In the genomic region with DNA sequence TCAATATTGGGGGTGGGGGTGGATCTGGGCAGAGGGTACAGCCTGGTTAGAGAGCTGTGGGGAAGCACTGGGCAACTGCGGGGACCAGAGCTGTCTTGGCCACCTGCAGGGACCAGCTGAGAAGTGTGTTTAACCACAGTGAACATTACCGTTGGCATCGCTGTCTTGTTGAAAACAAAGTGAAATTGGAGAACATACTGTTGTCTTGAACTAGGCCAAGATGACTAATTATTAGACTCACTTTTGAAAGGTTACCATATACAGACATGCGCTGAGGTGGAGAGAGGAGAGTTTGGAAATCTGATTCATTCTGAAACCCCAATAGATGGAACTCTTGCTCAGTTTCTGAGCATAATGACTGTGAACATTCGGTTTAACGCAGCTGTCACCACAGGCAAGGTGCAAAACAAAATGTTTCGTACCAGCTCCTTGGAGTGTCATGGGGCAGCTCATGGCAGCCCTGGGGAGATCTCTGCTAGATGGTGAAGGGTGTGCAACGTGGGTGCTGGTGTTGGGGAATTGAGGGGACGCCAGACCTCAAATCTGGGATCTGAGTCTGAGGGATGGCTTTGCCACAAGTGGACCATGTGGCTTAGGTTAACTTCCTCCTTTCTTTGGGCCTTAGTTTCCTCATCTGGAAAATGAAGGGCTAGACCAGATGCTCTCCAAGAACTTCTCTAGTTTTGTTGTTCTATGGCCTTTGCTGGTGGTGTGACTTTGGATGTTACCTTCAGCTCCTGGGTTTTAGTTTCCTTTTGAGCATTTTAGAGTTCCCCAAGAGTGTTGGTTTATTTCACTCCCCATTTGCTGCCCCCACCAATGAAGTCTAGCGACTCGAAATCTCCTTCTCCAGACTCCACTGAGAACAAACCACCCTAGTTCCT, we compare ENCODE assay signal across 8 cellular contexts. TPM values are rescaled to one million over a fixed set of nuclear protein-coding genes. Genes with fewer than 3 reads are reported as not detected.
DNase-seq lines count a peak whose midpoint lies in the region; ATAC-seq and TF ChIP-seq lines count a peak whose summit lies in the region.

No MANE protein-coding gene starts in this region.

- peak overlapping the region in 2 of 10 donors; percentile 3 to 15 for H3K4me3 Mint-ChIP-seq in naive thymus-derived CD8-positive, alpha-beta T cell

- peak overlapping the region; percentile 100 for H2BK15ac ChIP-seq in IMR-90 (ENCODE audit: low read depth, low read length)

- 0 out of 2 replicates have a peak overlapping the region, but pooled peaks have one; percentile 10 for H3K9ac ChIP-seq in IMR-90 (ENCODE audit: low read depth, low read length)

- H2AK5ac ChIP-seq in IMR-90 (ENCODE audit: low read depth, low read length), result peak overlapping the region; percentile 99

- H3K14ac ChIP-seq in IMR-90 (replicated peaks; ENCODE audit: low read depth, low read length), result peak overlapping the region; percentile 96

- H2BK120ac ChIP-seq in IMR-90 (ENCODE audit: low read depth, low read length), result peak overlapping the region; percentile 96

- dilution Hi-C loops in IMR-90 (cut with HindIII; ENCODE audit: low sequenced_read_pairs, unreplicated experiment), result no loop called here

- H3K27me3 Mint-ChIP-seq in naive thymus-derived CD8-positive, alpha-beta T cell, result peaks cover 0 to 21% (median 10%) of the 10 kb centered on the region in 5 donors

- peak overlapping the region; percentile 98 for H4K91ac ChIP-seq in IMR-90 (ENCODE audit: insufficient read depth, low read depth, low read length)

- peak overlapping the region; percentile 98 for H2BK20ac ChIP-seq in IMR-90 (ENCODE audit: low read depth, low read length)

- H3K36me3 ChIP-seq in IMR-90 (ENCODE audit: control insufficient read depth, insufficient read depth, low read length) (no peaks in the 10 kb centered on the region), heart left ventricle (no peaks in the 10 kb centered on the region)

- H3K9me3 ChIP-seq in IMR-90 (ENCODE audit: control insufficient read depth, insufficient read depth, low read length) (no peaks in the 10 kb centered on the region), heart left ventricle (no peaks in the 10 kb centered on the region)

- H3K4ac ChIP-seq in IMR-90 (ENCODE audit: low read depth, low read length), result peak overlapping the region; percentile 99

- CTCF ChIA-PET in IMR-90 (lab: Yijun Ruan, JAX), result interaction anchor here (0.6 to 3.7 kb wide), 7 partner anchors 13 to 330 kb away, joined by 3 to 21 read pairs (median 4); no protein-coding TSS in a partner anchor

- H4K8ac ChIP-seq in IMR-90 (ENCODE audit: low read depth in 2 of 2, low read length in 2 of 2), result peak overlapping the region; percentile 51 to 97

- peak; percentile 71 for ATAC-seq in GM21528 (IDR thresholded peaks at IDR 0.05; ENCODE audit: low FRiP score, unreplicated experiment)
- ATAC-seq in IMR-90 (ENCODE audit: low read depth), result peak; percentile 63
- peak in 1 of 2 donors; percentile 18 for ATAC-seq in naive thymus-derived CD8-positive, alpha-beta T cell
- ATAC-seq in heart left ventricle, result no peak

- H3K4me3 ChIP-seq in GM12865 (ENCODE audit: low read depth, low read length) (peak overlapping the region; percentile 18), IMR-90 (ENCODE audit: insufficient read depth, low read depth, low read length) (no peak overlapping the region), heart left ventricle (no peak overlapping the region)

- H3K4me2 ChIP-seq in IMR-90 (ENCODE audit: low read depth, low read length), result peak overlapping the region; percentile 37

- no peaks in the 10 kb centered on the region for H3K36me3 Mint-ChIP-seq in naive thymus-derived CD8-positive, alpha-beta T cell

- H2AFZ ChIP-seq in IMR-90 (replicated peaks; ENCODE audit: low read length, poor library complexity), result peak overlapping the region; percentile 75

- H2BK5ac ChIP-seq in IMR-90 (ENCODE audit: low read depth, low read length, poor library complexity, severe bottlenecking), result peak overlapping the region; percentile 93

- in situ Hi-C loops in IMR-90 (cut with MboI; ENCODE audit: low sequenced_read_pairs), result loop anchor here (5.0 to 10.0 kb wide), 2 partner anchors 163 to 331 kb away; a partner anchor contains a TSS

- TF ChIP-seq CTCF in GM12865 (IDR thresholded peaks at IDR 0.05; ENCODE audit: insufficient read depth, low read depth, low read length, missing control alignments) (peak; percentile 1), IMR-90 (conservative IDR thresholded peaks at IDR 0.05; ENCODE audit: low read depth, low read length) (peak; percentile 29; the same call in 1 of the 2 replicates), heart left ventricle (IDR thresholded peaks at IDR 0.05) (no peak)

- intact Hi-C loops in IMR-90 (cut with micrococcal nuclease), result loop anchor here (2.0 to 5.0 kb wide), 2 partner anchors 91 to 166 kb away; no protein-coding TSS in a partner anchor
- intact Hi-C loops in heart left ventricle (cut with DNase I), result loop anchor here in 5 of 10 donors (2.0 to 10.0 kb wide), 6 partner anchors 81 to 443 kb away; no protein-coding TSS in a partner anchor

- no CpG with 5 or more reads among the region's 11 CpGs for WGBS in IMR-90 (ENCODE audit: extremely low coverage in 2 of 2, insufficient read length in 1 of 2), 2 experiments
- 76 to 82% (median 79%) methylated on average over 11 of the region's 11 CpGs for WGBS in heart left ventricle, 4 donors

- H3K27ac Mint-ChIP-seq in naive thymus-derived CD8-positive, alpha-beta T cell, result peak overlapping the region in 6 of 10 donors; percentile 25 to 68 (median 46)

- TF ChIP-seq POLR2A in IMR-90 (IDR thresholded peaks at IDR 0.05; ENCODE audit: low read depth, low read length) (no peak), heart left ventricle (IDR thresholded peaks at IDR 0.05) (no peak)

- H3K9me1 ChIP-seq in IMR-90 (ENCODE audit: insufficient read depth, low read length), result peaks cover 26% of the 10 kb centered on the region

- peaks cover 0 to 5% of the 10 kb centered on the region in 2 experiments; a peak in 1 of 4 replicates for H3K79me1 ChIP-seq in IMR-90 (ENCODE audit: low read depth in 1 of 2, low read length in 2 of 2)

- H3K4me1 Mint-ChIP-seq in naive thymus-derived CD8-positive, alpha-beta T cell, result peaks cover 16 to 39% (median 20%) of the 10 kb centered on the region in 4 donors

- H3K27ac ChIP-seq in IMR-90 (ENCODE audit: insufficient read depth, low read length), result peak overlapping the region; percentile 66; the same call in 1 of the 2 replicates
- H3K27ac ChIP-seq in heart left ventricle, result no peak overlapping the region

- H3K18ac ChIP-seq in IMR-90 (ENCODE audit: low read depth, low read length), result peak overlapping the region; percentile 69; the same call in 1 of the 2 replicates

- TF ChIP-seq RAD21 in IMR-90 (IDR thresholded peaks at IDR 0.05; ENCODE audit: low read length), result peak; percentile 41

- H3K27me3 ChIP-seq in IMR-90 (ENCODE audit: control insufficient read depth, insufficient read depth, low read length) (no peaks in the 10 kb centered on the region), heart left ventricle (peaks cover 0 to 40% (median 0%) of the 10 kb centered on the region in 9 donors)

- peak overlapping the region; percentile 65 for H3K56ac ChIP-seq in IMR-90 (ENCODE audit: extremely low read depth, insufficient read depth, low read length)

- BruUV-seq in IMR-90 (replicated peaks; lab: Mats Ljungman, UMichigan), result no TSS peak

- H4K5ac ChIP-seq in IMR-90 (ENCODE audit: low read depth, low read length), result peak overlapping the region; percentile 42; the same call in 1 of the 2 replicates

- H3K9me3 Mint-ChIP-seq in naive thymus-derived CD8-positive, alpha-beta T cell, result no peaks in the 10 kb centered on the region

- no peaks in the 10 kb centered on the region for H4K20me1 ChIP-seq in IMR-90 (ENCODE audit: insufficient read depth, low read length)

- peak overlapping the region; percentile 86 for H2AK9ac ChIP-seq in IMR-90 (replicated peaks; ENCODE audit: low read depth, low read length, poor library complexity)

- DNase-seq in GM12865 (ENCODE audit: low read depth), result peak; percentile 97
- DNase-seq in IMR-90, result peak; percentile 92
- peak; percentile 79 for DNase-seq in activated CD8-positive, alpha-beta memory T cell treated with anti-CD3 and anti-CD28 coated beads, Interleukin-2, amount 50 U/mL, for 48 hours
- DNase-seq in naive thymus-derived CD8-positive, alpha-beta T cell, result no peak
- DNase-seq in superior temporal gyrus (ENCODE audit: extremely low spot score), result no peak
- no peak for DNase-seq in medulla oblongata (ENCODE audit: extremely low spot score)
- DNase-seq in heart left ventricle, result no peak

- H3K4me1 ChIP-seq in IMR-90 (ENCODE audit: control insufficient read depth, insufficient read depth, low read length) (peaks cover 19% of the 10 kb centered on the region), heart left ventricle (peaks cover 0 to 29% (median 0%) of the 10 kb centered on the region in 12 donors)

- peak overlapping the region; percentile 61 for H3K23ac ChIP-seq in IMR-90 (ENCODE audit: low read depth, low read length)

- POLR2A ChIA-PET in IMR-90 (lab: Charles Lee; ENCODE audit: unreplicated experiment), result interaction anchor here (0.6 kb wide), 2 partner anchors 47 to 329 kb away, joined by 3 to 6 read pairs; no protein-coding TSS in a partner anchor
- POLR2A ChIA-PET in naive thymus-derived CD8-positive, alpha-beta T cell (lab: Charles Lee), result no interaction called here

TF ChIP-seq in IMR-90, 13 proteins besides CTCF, POLR2A, EP300 and RAD21:
- TF ChIP-seq CEBPB (IDR thresholded peaks at IDR 0.05; ENCODE audit: low read depth, low read length) (peak; percentile 19; the same call in 1 of the 2 replicates), RCOR1 (IDR thresholded peaks at IDR 0.05; ENCODE audit: insufficient replicate concordance, low read length) (no peak)

RNA-seq across cellular contexts. Expression of a gene that starts 24.6 kb away (rescaled TPM):
- total RNA-seq in IMR-90 (2012; rRNA removed) (not detected in 2 replicates), heart left ventricle (not detected)
- polyA plus RNA-seq in IMR-90 (2012; rRNA removed) (not detected in 2 replicates), heart left ventricle (not detected)
- not detected in 2 replicates for polyA plus RNA-seq in IMR-90 (2012; cell fraction: cytosol; rRNA removed)
- not detected in 2 replicates for polyA plus RNA-seq in IMR-90 (2012; cell fraction: nucleus; rRNA removed; ENCODE audit: low replicate concordance)
- total RNA-seq in naive thymus-derived CD8-positive, alpha-beta T cell, result under 1 TPM; 0.73 to 0.80 TPM
- polyA plus RNA-seq in naive thymus-derived CD8-positive, alpha-beta T cell, result 1 to 10 TPM in 1 of 3 donors, under 1 TPM in 2; 0.25 to 1.6 (median 0.97) TPM

Comparison
In these comparisons a context has a peak if more than half of its experiments do, and no peak if none do; other contexts are left out.
1. DNase-seq: peak in GM12865 (single experiment), IMR-90 (single experiment) and activated CD8-positive, alpha-beta memory T cell treated with anti-CD3 and anti-CD28 coated beads, Interleukin-2, amount 50 U/mL, for 48 hours (single experiment); none in naive thymus-derived CD8-positive, alpha-beta T cell (0 of 10), superior temporal gyrus (single experiment), medulla oblongata (single experiment) and heart left ventricle (0 of 5).
2. CTCF ChIP-seq: peak in GM12865 (single experiment) and IMR-90 (single experiment); none in heart left ventricle (0 of 12).
3. ATAC-seq: peak in GM21528 (single experiment) and IMR-90 (single experiment); none in heart left ventricle (0 of 4).